25 cellular contexts compared by ENCODE assay signal in genomic region chr11:103699216-103699615, GRCh38.
A peak's percentile ranks its signal among the peaks of the same experiment; 100 is the strongest.
DNase-seq lines count a peak whose midpoint lies in the region; ATAC-seq, FAIRE-seq and TF ChIP-seq lines count a peak whose summit lies in the region.
"Had no signal": no experiment of that assay in that cellular context is flagged by ENCODE, and none has a peak within 500 bp of the region (broad histone marks: within the 10 kb centered on the region; RNA-seq: fewer than 3 reads in every experiment).

No MANE protein-coding gene starts in this region.

- no peak for ATAC-seq in GM21737 (IDR thresholded peaks at IDR 0.05; ENCODE audit: unreplicated experiment)
- ATAC-seq: GM12878, left lobe of liver, T-cell, upper lobe of right lung had no signal

- TF ChIP-seq CTCF in AG04450 (IDR thresholded peaks at IDR 0.05; ENCODE audit: low read depth, low read length) (peak; percentile 20; the same call in 1 of the 2 replicates), astrocyte (IDR thresholded peaks at IDR 0.05; ENCODE audit: insufficient read depth, low read depth, low read length) (peak; percentile 4), fibroblast of the aortic adventitia (IDR thresholded peaks at IDR 0.05; ENCODE audit: insufficient read depth, low read length) (peak; percentile 35), WERI-Rb-1 (IDR thresholded peaks at IDR 0.05; ENCODE audit: low read depth, low read length) (no peak), PC-9 (conservative IDR thresholded peaks at IDR 0.05) (no peak)

- no peaks in the 10 kb centered on the region for H3K36me3 ChIP-seq in astrocyte (ENCODE audit: insufficient read depth, low read length)
- H3K36me3 ChIP-seq in WERI-Rb-1, result no peaks in the 10 kb centered on the region
- H3K36me3 ChIP-seq in PC-9 (ENCODE audit: low read depth), result no peaks in the 10 kb centered on the region
- H3K36me3 ChIP-seq: upper lobe of right lung had no signal

- no peak overlapping the region for H3K27ac ChIP-seq in AG04450 (ENCODE audit: low read depth, low read length)
- H3K27ac ChIP-seq in astrocyte (ENCODE audit: low read depth, low read length), result no peak overlapping the region
- no peak overlapping the region for H3K27ac ChIP-seq in WERI-Rb-1
- no peak overlapping the region for H3K27ac ChIP-seq in PC-9
- H3K27ac ChIP-seq: upper lobe of right lung had no signal

- peaks cover 5% of the 10 kb centered on the region; the same call in 1 of the 2 replicates for H3F3A ChIP-seq in PC-9 (ENCODE audit: insufficient read depth, low read depth)

- H3K9me3 Mint-ChIP-seq in astrocyte (ENCODE audit: unreplicated experiment), result peaks cover 5% of the 10 kb centered on the region
- H3K9me3 Mint-ChIP-seq: activated CD4-positive, alpha-beta T cell treated with anti-CD3 and anti-CD28 coated beads, Interleukin-2, amount 10 ng/mL, durations not matched to agents 7 days and 5 days had no signal

- POLR2A ChIA-PET in AG04450 (lab: Yijun Ruan, JAX) (no interaction called here), PC-9 (lab: Charles Lee; ENCODE audit: unreplicated experiment) (no interaction called here)

- FAIRE-seq in astrocyte (lab: Jason Lieb, UNC), result peak; percentile 23
- FAIRE-seq: GM12878 had no signal

- H3K9ac ChIP-seq in astrocyte (ENCODE audit: low read length), result no peak overlapping the region

- H3K9me3 ChIP-seq in AG04450 (ENCODE audit: control insufficient read depth, insufficient read depth, low read length) (no peaks in the 10 kb centered on the region), astrocyte (ENCODE audit: insufficient read depth, low read depth, low read length) (no peaks in the 10 kb centered on the region), WERI-Rb-1 (ENCODE audit: severe bottlenecking) (no peaks in the 10 kb centered on the region), PC-9 (ENCODE audit: insufficient read depth, low read depth) (0 out of 2 replicates have a peak, but pooled peaks cover 4% of the 10 kb centered on the region)
- H3K9me3 ChIP-seq: upper lobe of right lung had no signal

- no peak overlapping the region for H3K27ac Mint-ChIP-seq in astrocyte (ENCODE audit: unreplicated experiment)
- H3K27ac Mint-ChIP-seq: activated CD4-positive, alpha-beta T cell treated with anti-CD3 and anti-CD28 coated beads, Interleukin-2, amount 10 ng/mL, durations not matched to agents 7 days and 5 days; stimulated activated naive CD8-positive, alpha-beta T cell treated with anti-CD3 and anti-CD28 coated beads, Interleukin-15, Interleukin-2, amounts not matched to agents 100 ng/mL and 50 ng/mL, for 24 hours; T-cell had no signal

- intact Hi-C loops in PC-9 (cut with micrococcal nuclease; ENCODE audit: unreplicated experiment), result no loop called here

- H2AFZ ChIP-seq in astrocyte (ENCODE audit: low read depth, low read length) (peak overlapping the region; percentile 28), PC-9 (no peak overlapping the region)

- H3K9me2 ChIP-seq in PC-9 (ENCODE audit: insufficient read depth), result no peaks in the 10 kb centered on the region

- no peaks in the 10 kb centered on the region for H3K27me3 Mint-ChIP-seq in astrocyte (ENCODE audit: low read depth, unreplicated experiment)
- H3K27me3 Mint-ChIP-seq: stimulated activated naive CD8-positive, alpha-beta T cell treated with anti-CD3 and anti-CD28 coated beads, Interleukin-15, Interleukin-2, amounts not matched to agents 100 ng/mL and 50 ng/mL, for 24 hours; T-cell had no signal

- no peak overlapping the region for H3K4me3 ChIP-seq in AG04450 (ENCODE audit: low read depth, low read length)
- no peak overlapping the region for H3K4me3 ChIP-seq in astrocyte (ENCODE audit: insufficient read depth, low read depth, low read length)
- no peak overlapping the region for H3K4me3 ChIP-seq in fibroblast of the aortic adventitia (ENCODE audit: low read depth, low read length)
- no peak overlapping the region for H3K4me3 ChIP-seq in WERI-Rb-1 (ENCODE audit: low read depth, low read length)
- H3K4me3 ChIP-seq in PC-9, result no peak overlapping the region
- H3K4me3 ChIP-seq: GM12878, upper lobe of right lung had no signal

- no TSS peak for BruUV-seq in PC-9 (replicated peaks; lab: Mats Ljungman, UMichigan)

- peaks cover 15% of the 10 kb centered on the region for H3K4me1 Mint-ChIP-seq in astrocyte (ENCODE audit: low read depth, unreplicated experiment)
- H3K4me1 Mint-ChIP-seq: activated CD4-positive, alpha-beta T cell treated with anti-CD3 and anti-CD28 coated beads, Interleukin-2, amount 10 ng/mL, durations not matched to agents 7 days and 5 days; T-cell had no signal

- in situ Hi-C loops in G401 (cut with HindIII; ENCODE audit: low sequenced_read_pairs), result no loop called here

- H3K4me2 ChIP-seq in astrocyte (ENCODE audit: low read length), result no peak overlapping the region
- no peak overlapping the region for H3K4me2 ChIP-seq in PC-9

- H4K20me1 ChIP-seq in astrocyte (ENCODE audit: insufficient read depth, low read length), result no peaks in the 10 kb centered on the region
- no peaks in the 10 kb centered on the region for H4K20me1 ChIP-seq in PC-9 (ENCODE audit: insufficient read depth)

- no peaks in the 10 kb centered on the region for H3K79me2 ChIP-seq in astrocyte (ENCODE audit: insufficient read depth, low read length)
- H3K79me2 ChIP-seq in PC-9 (ENCODE audit: low read depth), result no peaks in the 10 kb centered on the region

- CTCF ChIA-PET in AG04450 (lab: Charles Lee), result interaction anchor here (0.5 to 1.4 kb wide), 4 partner anchors 16 to 1675 kb away, joined by 3 to 12 read pairs (median 4); no protein-coding TSS in a partner anchor
- CTCF ChIA-PET in PC-9 (lab: Charles Lee), result interaction anchor here (0.6 kb wide), 1 partner anchor 221 kb away, joined by 5 read pairs; no protein-coding TSS in a partner anchor

- H3K4me1 ChIP-seq in astrocyte (ENCODE audit: insufficient read depth, low read length), result peaks cover 4% of the 10 kb centered on the region
- peaks cover 7% of the 10 kb centered on the region; the same call in 1 of the 2 replicates for H3K4me1 ChIP-seq in PC-9 (replicated peaks; ENCODE audit: insufficient read depth)

- H3K27me3 ChIP-seq in AG04450 (ENCODE audit: control insufficient read depth, insufficient read depth, low read length) (no peaks in the 10 kb centered on the region), astrocyte (ENCODE audit: insufficient read depth, low read length) (no peaks in the 10 kb centered on the region), WERI-Rb-1 (ENCODE audit: insufficient read depth, low read depth, severe bottlenecking) (no peaks in the 10 kb centered on the region), PC-9 (ENCODE audit: insufficient read depth, low read depth) (no peaks in the 10 kb centered on the region)
- H3K27me3 ChIP-seq: upper lobe of right lung had no signal

- no peak overlapping the region for H3K4me3 Mint-ChIP-seq in astrocyte (ENCODE audit: unreplicated experiment)
- H3K4me3 Mint-ChIP-seq: activated CD4-positive, alpha-beta T cell treated with anti-CD3 and anti-CD28 coated beads, Interleukin-2, amount 10 ng/mL, durations not matched to agents 7 days and 5 days; stimulated activated naive CD8-positive, alpha-beta T cell treated with anti-CD3 and anti-CD28 coated beads, Interleukin-15, Interleukin-2, amounts not matched to agents 100 ng/mL and 50 ng/mL, for 24 hours; T-cell had no signal

- H3K36me3 Mint-ChIP-seq in astrocyte (ENCODE audit: low read depth, unreplicated experiment), result no peaks in the 10 kb centered on the region
- H3K36me3 Mint-ChIP-seq: T-cell had no signal

- no peak for DNase-seq in AG04450 (ENCODE audit: low read depth, low spot score)
- DNase-seq in G401 (ENCODE audit: low spot score), result peak; percentile 50
- DNase-seq in astrocyte (ENCODE audit: low read depth), result peak; percentile 6
- DNase-seq in fibroblast of the aortic adventitia (ENCODE audit: low read depth), result peak; percentile 67
- DNase-seq in WERI-Rb-1, result no peak
- no peak for DNase-seq in NCI-H2107 (lab: John Stamatoyannopoulos, UW)
- no peak for DNase-seq in PC-9
- DNase-seq: activated CD4-positive, alpha-beta T cell treated with anti-CD3 and anti-CD28 coated beads, Interleukin-2, amount 10 ng/mL, durations not matched to agents 7 days and 5 days; activated CD8-positive, alpha-beta memory T cell treated with anti-CD3 and anti-CD28 coated beads, Interleukin-2, amount 50 U/mL, for 48 hours; activated gamma-delta T cell treated with Interleukin-2 at 50 U/mL for 16 hours; amniotic stem cell; COR-L47; cortex of kidney; GDM1; NCI-H1436; NCI-H226; NK-92 treated with Interleukin-12 subunit alpha and Interleukin-12 subunit beta, amount 100 ng/mL, for 24 hours; occipital lobe; stimulated activated CD4-positive, alpha-beta T cell treated with anti-CD3 and anti-CD28 coated beads, Interleukin-1b, Interleukin-23, amount 100 ng/mL, for 48 hours; T-cell; upper lobe of right lung had no signal

Comparison
In these comparisons a context has a peak if more than half of its experiments do, and no peak if none do; other contexts are left out.
1. DNase-seq: peak in G401 (single experiment), astrocyte (single experiment) and fibroblast of the aortic adventitia (single experiment); none in AG04450 (single experiment), WERI-Rb-1 (single experiment), NCI-H2107 (single experiment) and PC-9 (0 of 2).
2. CTCF ChIP-seq: peak in AG04450 (single experiment), astrocyte (single experiment) and fibroblast of the aortic adventitia (single experiment); none in WERI-Rb-1 (single experiment) and PC-9 (single experiment).